ENCODE assay signal across 8 cellular contexts in the genomic region with DNA sequence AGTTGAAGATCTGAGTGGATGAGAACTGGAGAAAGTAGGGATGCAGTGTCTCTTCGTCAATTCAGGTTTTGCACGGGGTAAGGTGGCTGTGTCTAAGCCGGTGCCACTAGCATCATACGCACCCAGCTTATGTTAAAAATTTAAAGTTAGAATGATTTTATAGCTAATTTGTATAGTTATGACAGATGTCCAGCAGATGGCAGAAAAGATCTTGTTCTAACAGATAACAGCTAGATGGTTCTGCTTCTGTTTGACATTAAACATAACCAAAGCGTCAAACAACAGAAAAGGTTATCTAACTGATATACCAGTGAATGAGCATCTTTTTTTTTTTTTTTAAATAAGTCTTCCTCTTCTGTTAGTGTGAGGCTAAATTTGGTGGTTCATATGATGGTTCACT. TPM values are rescaled to one million over a fixed set of nuclear protein-coding genes. Genes with fewer than 3 reads are reported as not detected.
DNase-seq lines count a peak whose midpoint lies in the region; ATAC-seq, FAIRE-seq and TF ChIP-seq lines count a peak whose summit lies in the region.

No MANE protein-coding gene starts in this region.

- no peak for TF ChIP-seq POLR2A in GM12891 (IDR thresholded peaks at IDR 0.05; ENCODE audit: low read depth, low read length)

- H3K27ac Mint-ChIP-seq in astrocyte (ENCODE audit: unreplicated experiment): no peak overlapping the region

- H3K4me3 Mint-ChIP-seq in astrocyte (ENCODE audit: unreplicated experiment): no peak overlapping the region

- H3K4me1 ChIP-seq in astrocyte (ENCODE audit: insufficient read depth, low read length): no peaks in the 10 kb centered on the region

- H4K20me1 ChIP-seq in astrocyte (ENCODE audit: insufficient read depth, low read length): no peaks in the 10 kb centered on the region

- peaks cover 8% of the 10 kb centered on the region for H3K36me3 Mint-ChIP-seq in astrocyte (ENCODE audit: low read depth, unreplicated experiment)

- H3K9me3 ChIP-seq in AG04450 (ENCODE audit: control insufficient read depth, insufficient read depth, low read length) (peaks cover 6% of the 10 kb centered on the region), astrocyte (ENCODE audit: insufficient read depth, low read depth, low read length) (no peaks in the 10 kb centered on the region)

- H3K4me2 ChIP-seq in astrocyte (ENCODE audit: low read length): no peak overlapping the region

- H3K4me3 ChIP-seq in AG04450 (ENCODE audit: low read depth, low read length) (no peak overlapping the region), astrocyte (ENCODE audit: insufficient read depth, low read depth, low read length) (no peak overlapping the region)

- no peaks in the 10 kb centered on the region for H3K27me3 ChIP-seq in AG04450 (ENCODE audit: control insufficient read depth, insufficient read depth, low read length)
- H3K27me3 ChIP-seq in astrocyte (ENCODE audit: insufficient read depth, low read length): no peaks in the 10 kb centered on the region

- peaks cover 7% of the 10 kb centered on the region for H3K9me3 Mint-ChIP-seq in astrocyte (ENCODE audit: unreplicated experiment)

- no peaks in the 10 kb centered on the region for H3K36me3 ChIP-seq in astrocyte (ENCODE audit: insufficient read depth, low read length)

- no peak overlapping the region for H2AFZ ChIP-seq in astrocyte (ENCODE audit: low read depth, low read length)

- H3K9ac ChIP-seq in astrocyte (ENCODE audit: low read length): no peak overlapping the region

- no peaks in the 10 kb centered on the region for H3K27me3 Mint-ChIP-seq in astrocyte (ENCODE audit: low read depth, unreplicated experiment)

- no peaks in the 10 kb centered on the region for H3K79me2 ChIP-seq in astrocyte (ENCODE audit: insufficient read depth, low read length)

- H3K4me1 Mint-ChIP-seq in astrocyte (ENCODE audit: low read depth, unreplicated experiment): no peaks in the 10 kb centered on the region

- no peak for FAIRE-seq in GM12891 (lab: Jason Lieb, UNC)
- no peak for FAIRE-seq in astrocyte (lab: Jason Lieb, UNC)
- peak; percentile 100 for FAIRE-seq in islet of Langerhans (lab: Jason Lieb, UNC)

- CTCF ChIA-PET in AG04450 (lab: Charles Lee): interaction anchor here (0.6 to 9.6 kb wide), 49 partner anchors 8 to 572 kb away, joined by 3 to 396 read pairs (median 6); a partner anchor contains a TSS

- H3K27ac ChIP-seq in AG04450 (ENCODE audit: low read depth, low read length) (no peak overlapping the region), astrocyte (ENCODE audit: low read depth, low read length) (no peak overlapping the region)

- DNase-seq in AG04450 (ENCODE audit: low read depth, low spot score) (peak; percentile 20), GM12891 (ENCODE audit: insufficient read length, low spot score) (peak; percentile 20), NCI-H2171 treated with DMSO at 0.1 percent for 48 hours (lab: John Stamatoyannopoulos, UW) (peak; percentile 76), astrocyte (ENCODE audit: low read depth) (peak; percentile 45), middle frontal gyrus (ENCODE audit: extremely low spot score, low spot score) (no peak)

- POLR2A ChIA-PET in AG04450 (lab: Yijun Ruan, JAX): interaction anchor here (1.2 to 1.5 kb wide), 2 partner anchors 61 to 80 kb away, joined by 4 to 5 read pairs; a partner anchor contains a TSS

- TF ChIP-seq CTCF in AG04450 (IDR thresholded peaks at IDR 0.05; ENCODE audit: low read depth, low read length) (peak; percentile 56), astrocyte (IDR thresholded peaks at IDR 0.05; ENCODE audit: insufficient read depth, low read depth, low read length) (peak; percentile 35)

- ATAC-seq in GM18867 (IDR thresholded peaks at IDR 0.05; ENCODE audit: unreplicated experiment) (no peak), HG03565 (IDR thresholded peaks at IDR 0.05; ENCODE audit: unreplicated experiment) (no peak)

TF ChIP-seq in GM12891, 5 proteins besides CTCF, POLR2A, EP300 and RAD21:
- TF ChIP-seq SPI1 (IDR thresholded peaks at IDR 0.05; ENCODE audit: low read depth, low read length): no peak
- no peak for TF ChIP-seq PAX5 (IDR thresholded peaks at IDR 0.05; ENCODE audit: insufficient read depth, low read length, severe bottlenecking)
- TF ChIP-seq TAF1 (IDR thresholded peaks at IDR 0.05; ENCODE audit: low read depth, low read length): no peak
- no peak for TF ChIP-seq POLR2AphosphoS5 (IDR thresholded peaks at IDR 0.05; ENCODE audit: low read depth, low read length)
- TF ChIP-seq POU2F2 (IDR thresholded peaks at IDR 0.05; ENCODE audit: low read depth, low read length): no peak
TF ChIP-seq in GM12891: peak in this region for 0.

RNA-seq across cellular contexts. Expression of a gene that starts 18.8 kb away (rescaled TPM):
- polyA plus RNA-seq in AG04450 (2011; rRNA removed): not detected in 2 replicates
- not detected in 2 replicates for polyA minus RNA-seq in AG04450 (2011; rRNA and poly(A)+ RNA removed)
- polyA plus RNA-seq in GM12891 (2012; ENCODE audit: low read depth, missing spikeins): not detected
- total RNA-seq in astrocyte: not detected in 2 replicates

RNA-seq across cellular contexts. Expression of a gene that starts 51.7 kb away (rescaled TPM):
- polyA plus RNA-seq in AG04450 (2011; rRNA removed): not detected in 2 replicates
- not detected in 2 replicates for polyA minus RNA-seq in AG04450 (2011; rRNA and poly(A)+ RNA removed)
- not detected for polyA plus RNA-seq in GM12891 (2012; ENCODE audit: low read depth, missing spikeins)
- total RNA-seq in astrocyte: not detected in 2 replicates

RNA-seq across cellular contexts. Expression of a gene that starts 56.2 kb away (rescaled TPM):
- not detected in 2 replicates for polyA plus RNA-seq in AG04450 (2011; rRNA removed)
- polyA minus RNA-seq in AG04450 (2011; rRNA and poly(A)+ RNA removed): not detected in 2 replicates
- polyA plus RNA-seq in GM12891 (2012; ENCODE audit: low read depth, missing spikeins): 0.06 TPM
- not detected in 2 replicates for total RNA-seq in astrocyte
